In genomic region chr19:37763488-37763887, GRCh38 we compare ENCODE assay signal across 21 cellular contexts. TPM values are rescaled to one million over a fixed set of nuclear protein-coding genes. Genes with fewer than 3 reads are reported as not detected.
DNase-seq lines count a peak whose midpoint lies in the region; ATAC-seq and TF ChIP-seq lines count a peak whose summit lies in the region.
"Had no signal": no experiment of that assay in that cellular context is flagged by ENCODE, and none has a peak within 500 bp of the region (broad histone marks: within the 10 kb centered on the region; RNA-seq: fewer than 3 reads in every experiment).

No MANE protein-coding gene starts in this region.

- DNase-seq in EH (ENCODE audit: low read depth) (peak; percentile 16), Panc1 (ENCODE audit: low read depth, low spot score) (peak; percentile 8), OCI-M1 (lab: John Stamatoyannopoulos, UW) (no peak), right cardiac atrium (no peak)
- DNase-seq: activated CD4-positive, alpha-beta T cell treated with anti-CD3 and anti-CD28 coated beads, Interleukin-2, amount 10 ng/mL, durations not matched to agents 7 days and 5 days; activated T-cell treated with anti-CD3 and anti-CD28 coated beads for 4 hours; body of pancreas; GDM1; H7; left colon; NCI-H2029 treated with DMSO at 0.1 percent for 48 hours; NCI-H446 treated with DMSO at 0.1 percent for 48 hours; NK-92 treated with Interleukin-12 subunit alpha and Interleukin-12 subunit beta, amount 100 ng/mL, for 24 hours; stimulated activated CD4-positive, alpha-beta T cell treated with anti-CD3 and anti-CD28 coated beads, Interleukin-4, amount 100 ng/mL, for 1 hour; upper lobe of left lung had no signal

- H3K9me3 ChIP-seq in Panc1 (ENCODE audit: control insufficient read depth, insufficient read depth, low read depth, low read length) (no peaks in the 10 kb centered on the region; the same call in 1 of the 2 replicates), right cardiac atrium (ENCODE audit: control insufficient read depth, low read length) (no peaks in the 10 kb centered on the region)
- H3K9me3 ChIP-seq: body of pancreas had no signal

- no peaks in the 10 kb centered on the region for H3K79me2 ChIP-seq in ACC112 (ENCODE audit: control insufficient read depth, insufficient read depth, low read length, unreplicated experiment)

- H3K27ac ChIP-seq in ACC112 (ENCODE audit: low read depth, low read length) = peak overlapping the region; percentile 39
- no peak overlapping the region for H3K27ac ChIP-seq in Panc1 (ENCODE audit: low read length)
- H3K27ac ChIP-seq in right cardiac atrium (ENCODE audit: low read length) = no peak overlapping the region
- H3K27ac ChIP-seq: body of pancreas, skin epidermis, upper lobe of left lung had no signal

- H3K36me3 ChIP-seq in ACC112 (ENCODE audit: insufficient read depth, low read length) (0 out of 2 replicates have a peak, but pooled peaks cover 11% of the 10 kb centered on the region), Panc1 (ENCODE audit: control insufficient read depth, insufficient read depth, low read length) (no peaks in the 10 kb centered on the region)

- 97% methylated on average over 1 of the region's 1 CpG for WGBS in right cardiac atrium

- H3K4me3 ChIP-seq in ACC112 (ENCODE audit: low read depth, low read length) (no peak overlapping the region), Panc1 (ENCODE audit: low read depth in 2 of 2, low read length in 2 of 2) (no peak overlapping the region), right cardiac atrium (ENCODE audit: low read length) (no peak overlapping the region)
- H3K4me3 ChIP-seq: body of pancreas, skin epidermis, upper lobe of left lung had no signal

- ATAC-seq in Panc1 (no peak), esophagus mucosa (peak; percentile 61), right cardiac atrium (no peak), HG03095 (IDR thresholded peaks at IDR 0.05; ENCODE audit: unreplicated experiment) (no peak)
- ATAC-seq: body of pancreas; left colon; natural killer cell treated with Interleukin-12 subunit alpha and Interleukin-12 subunit beta and Interleukin-15 and Interleukin-18, amount 100 ng/mL, for 72 hours; Right ventricle myocardium inferior had no signal

- TF ChIP-seq CTCF in Panc1 (IDR thresholded peaks at IDR 0.05) = no peak

- no TSS peak for BruUV-seq in Panc1 (replicated peaks; lab: Mats Ljungman, UMichigan)

- intact Hi-C loops in Panc1 (cut with micrococcal nuclease; ENCODE audit: unreplicated experiment) (no loop called here), right cardiac atrium (cut with DNase I) (no loop called here)

- in situ Hi-C loops in Panc1 (cut with HindIII; ENCODE audit: low pct_unique_long_range_greater_than_20kb, low sequenced_read_pairs) = no loop called here

- H2AFZ ChIP-seq in ACC112 (ENCODE audit: low read length, unreplicated experiment) = no peak overlapping the region

- CTCF ChIA-PET in Panc1 (lab: Charles Lee) = no interaction called here

- H3K4me1 ChIP-seq in ACC112 (ENCODE audit: control insufficient read depth, insufficient read depth, low read length, unreplicated experiment) (no peaks in the 10 kb centered on the region), Panc1 (ENCODE audit: control insufficient read depth, insufficient read depth, low read length) (no peaks in the 10 kb centered on the region), right cardiac atrium (ENCODE audit: control insufficient read depth, insufficient read depth, low read length) (no peaks in the 10 kb centered on the region)
- H3K4me1 ChIP-seq: body of pancreas, upper lobe of left lung had no signal

- POLR2A ChIA-PET in Panc1 (lab: Charles Lee) = no interaction called here

- H3K27me3 ChIP-seq in ACC112 (ENCODE audit: insufficient read depth, low read length) = no peaks in the 10 kb centered on the region
- H3K27me3 ChIP-seq in Panc1 (ENCODE audit: control insufficient read depth, insufficient read depth, low read length) = no peaks in the 10 kb centered on the region
- no peaks in the 10 kb centered on the region for H3K27me3 ChIP-seq in right cardiac atrium (ENCODE audit: control insufficient read depth, insufficient read depth)
- H3K27me3 ChIP-seq: body of pancreas, upper lobe of left lung had no signal

RNA-seq across cellular contexts. Expression of gene ZNF573, which starts 15.9 kb away (rescaled TPM):
- total RNA-seq in Panc1 (2021; ENCODE audit: unreplicated experiment) (13.3 TPM), esophagus mucosa (2.8 TPM), right cardiac atrium (10 to 100 TPM in 2 of 4 donors, 1 to 10 TPM in 2; 9.9 to 15.5 (median 12.1) TPM)
- polyA plus RNA-seq in Panc1 (2012; ENCODE audit: insufficient read length) = 4.4 TPM
- polyA plus RNA-seq in right cardiac atrium = 11.0 TPM

RNA-seq across cellular contexts. Expression of gene ZNF607, which starts 43.9 kb away (rescaled TPM):
- 17.3 TPM for total RNA-seq in Panc1 (2021; ENCODE audit: unreplicated experiment)
- polyA plus RNA-seq in Panc1 (2012; ENCODE audit: insufficient read length) = 6.1 TPM
- 3.7 TPM for total RNA-seq in esophagus mucosa
- total RNA-seq in right cardiac atrium = 1 to 10 TPM; 4.0 to 7.9 (median 7.1) TPM
- polyA plus RNA-seq in right cardiac atrium = 2.2 TPM

Comparison
In these comparisons a context has a peak if more than half of its experiments do, and no peak if none do; other contexts are left out.
1. DNase-seq: peak in EH (single experiment) and Panc1 (single experiment); none in OCI-M1 (single experiment) and right cardiac atrium (0 of 3).